8 cellular contexts compared by ENCODE assay signal in the genomic region with DNA sequence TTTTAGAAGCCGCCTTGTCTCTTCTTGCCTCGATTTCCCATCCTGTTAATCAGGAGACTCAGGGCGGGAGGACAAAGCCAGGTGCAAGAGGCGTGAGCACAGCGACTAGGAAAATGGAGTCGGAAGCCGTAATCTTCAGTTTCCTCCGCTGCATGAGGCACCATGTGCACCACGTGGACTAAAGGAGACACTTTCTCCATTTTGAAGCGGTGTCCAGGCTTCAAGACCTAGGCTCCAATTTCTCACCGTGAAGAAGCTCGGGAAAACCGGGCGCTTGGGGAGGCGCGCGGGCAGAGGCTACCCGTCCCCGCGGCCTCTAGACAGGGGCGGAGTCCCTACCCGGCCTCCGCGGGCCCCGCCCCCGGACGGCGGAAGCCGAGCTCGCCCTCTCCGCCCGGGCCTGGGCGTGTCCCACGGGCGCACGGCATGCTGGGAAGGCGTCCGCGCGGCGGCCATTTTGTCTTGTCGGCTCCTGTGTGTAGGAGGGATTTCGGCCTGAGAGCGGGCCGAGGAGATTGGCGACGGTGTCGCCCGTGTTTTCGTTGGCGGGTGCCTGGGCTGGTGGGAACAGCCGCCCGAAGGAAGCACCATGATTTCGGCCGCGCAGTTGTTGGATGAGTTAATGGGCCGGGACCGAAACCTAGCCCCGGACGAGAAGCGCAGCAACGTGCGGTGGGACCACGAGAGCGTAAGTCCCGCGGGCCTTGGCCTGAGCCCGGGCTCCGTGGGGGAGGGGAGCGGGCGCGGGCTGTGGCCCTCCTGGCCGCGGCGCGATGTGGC. TPM values are rescaled to one million over a fixed set of nuclear protein-coding genes. Genes with fewer than 3 reads are reported as not detected.
DNase-seq lines count a peak whose midpoint lies in the region; ATAC-seq and TF ChIP-seq lines count a peak whose summit lies in the region.

A gene with protein sequence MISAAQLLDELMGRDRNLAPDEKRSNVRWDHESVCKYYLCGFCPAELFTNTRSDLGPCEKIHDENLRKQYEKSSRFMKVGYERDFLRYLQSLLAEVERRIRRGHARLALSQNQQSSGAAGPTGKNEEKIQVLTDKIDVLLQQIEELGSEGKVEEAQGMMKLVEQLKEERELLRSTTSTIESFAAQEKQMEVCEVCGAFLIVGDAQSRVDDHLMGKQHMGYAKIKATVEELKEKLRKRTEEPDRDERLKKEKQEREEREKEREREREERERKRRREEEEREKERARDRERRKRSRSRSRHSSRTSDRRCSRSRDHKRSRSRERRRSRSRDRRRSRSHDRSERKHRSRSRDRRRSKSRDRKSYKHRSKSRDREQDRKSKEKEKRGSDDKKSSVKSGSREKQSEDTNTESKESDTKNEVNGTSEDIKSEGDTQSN (plus strand): TSS at position 460 of the 780 bp plus-strand sequence. CDS start 130 bp downstream, at position 590.

- TF ChIP-seq CTCF in GM06990 (IDR thresholded peaks at IDR 0.05; ENCODE audit: insufficient read depth, low read length, poor library complexity, severe bottlenecking) (no peak), suprapubic skin (IDR thresholded peaks at IDR 0.05) (no peak)

- ATAC-seq in HG02588 (IDR thresholded peaks at IDR 0.05; ENCODE audit: unreplicated experiment), result peak; percentile 92

- peaks cover 14% of the 10 kb centered on the region for H3K36me3 Mint-ChIP-seq in activated naive CD4-positive, alpha-beta T cell treated with anti-CD3 and anti-CD28 coated beads, Interleukin-2, amount 10 ng/mL, durations not matched to agents 7 days and 5 days

- H3K9me3 ChIP-seq in SK-N-MC (ENCODE audit: low read depth, low read length), result no peaks in the 10 kb centered on the region
- H3K9me3 ChIP-seq in suprapubic skin, result no peaks in the 10 kb centered on the region

- peak within 1 kb of the TSS; percentile 98 for H3K27ac Mint-ChIP-seq in activated naive CD4-positive, alpha-beta T cell treated with anti-CD3 and anti-CD28 coated beads, Interleukin-2, amount 10 ng/mL, durations not matched to agents 7 days and 5 days

- H3K27me3 ChIP-seq in GM06990 (replicated peaks; ENCODE audit: control insufficient read depth, insufficient read depth, low read length) (no peaks in the 10 kb centered on the region), suprapubic skin (no peaks in the 10 kb centered on the region)

- H3K4me1 Mint-ChIP-seq in activated naive CD4-positive, alpha-beta T cell treated with anti-CD3 and anti-CD28 coated beads, Interleukin-2, amount 10 ng/mL, durations not matched to agents 7 days and 5 days, result peaks cover 20% of the 10 kb centered on the region

- no peaks in the 10 kb centered on the region for H3K9me3 Mint-ChIP-seq in activated naive CD4-positive, alpha-beta T cell treated with anti-CD3 and anti-CD28 coated beads, Interleukin-2, amount 10 ng/mL, durations not matched to agents 7 days and 5 days

- peak within 1 kb of the TSS; percentile 98 for H3K9ac ChIP-seq in SK-N-MC (ENCODE audit: insufficient read length)

- no peak for TF ChIP-seq EP300 in suprapubic skin (IDR thresholded peaks at IDR 0.05)

- H3K4me3 ChIP-seq in GM06990 (replicated peaks; ENCODE audit: low read depth, low read length), result peak within 1 kb of the TSS; percentile 91
- peak within 1 kb of the TSS; percentile 97 for H3K4me3 ChIP-seq in SK-N-MC
- peak within 1 kb of the TSS; percentile 91 for H3K4me3 ChIP-seq in suprapubic skin

- TF ChIP-seq POLR2A in suprapubic skin (IDR thresholded peaks at IDR 0.05), result peak; percentile 22 to 91

- peaks cover 56% of the 10 kb centered on the region for H3K4me1 ChIP-seq in suprapubic skin

- H3K36me3 ChIP-seq in GM06990 (ENCODE audit: control insufficient read depth, insufficient read depth, low read length) (no peaks in the 10 kb centered on the region), SK-N-MC (ENCODE audit: insufficient read depth, low read length) (peaks cover 33% of the 10 kb centered on the region), suprapubic skin (no peaks in the 10 kb centered on the region)

- WGBS in suprapubic skin, result 2% methylated on average over 37 of the region's 76 CpGs

- DNase-seq in GM06990 (ENCODE audit: extremely low read depth, insufficient read length), result peak; percentile 97
- DNase-seq in NCI-H1048 (lab: John Stamatoyannopoulos, UW), result peak; percentile 88
- DNase-seq in SK-N-MC (ENCODE audit: low read depth, low spot score), result no peak
- DNase-seq in activated naive CD4-positive, alpha-beta T cell treated with anti-CD3 and anti-CD28 coated beads, Interleukin-2, amount 10 ng/mL, durations not matched to agents 7 days and 5 days, result peak; percentile 94
- DNase-seq in germinal center (ENCODE audit: low spot score), result peak; percentile 96
- peak; percentile 88 for DNase-seq in occipital lobe (lab: John Stamatoyannopoulos, UW)
- peak; percentile 96 for DNase-seq in suprapubic skin (ENCODE audit: low spot score in 2 of 2)

- H3K27me3 Mint-ChIP-seq in activated naive CD4-positive, alpha-beta T cell treated with anti-CD3 and anti-CD28 coated beads, Interleukin-2, amount 10 ng/mL, durations not matched to agents 7 days and 5 days, result no peaks in the 10 kb centered on the region

- H3K27ac ChIP-seq in SK-N-MC (peak within 1 kb of the TSS; percentile 96), suprapubic skin (peak within 1 kb of the TSS; percentile 96)

- peak within 1 kb of the TSS; percentile 81 for H3K4me3 Mint-ChIP-seq in activated naive CD4-positive, alpha-beta T cell treated with anti-CD3 and anti-CD28 coated beads, Interleukin-2, amount 10 ng/mL, durations not matched to agents 7 days and 5 days

- CTCF ChIA-PET in activated naive CD4-positive, alpha-beta T cell treated with anti-CD3 and anti-CD28 coated beads, Interleukin-2, amount 10 ng/mL, durations not matched to agents 7 days and 5 days (lab: Charles Lee), result no interaction called here

RNA-seq across cellular contexts. Expression of the gene that starts here (rescaled TPM):
- 141 TPM for total RNA-seq in occipital lobe
- 100 to 1,000 TPM in 1 of 4 donors, 10 to 100 TPM in 3; 31.5 to 267 (median 42.6) TPM for total RNA-seq in suprapubic skin
